In genomic region chr13:30363725-30364124, GRCh38 we compare ENCODE assay signal across 27 cellular contexts. TPM values are rescaled to one million over a fixed set of nuclear protein-coding genes. Genes with fewer than 3 reads are reported as not detected.
DNase-seq lines count a peak whose midpoint lies in the region; ATAC-seq, FAIRE-seq and TF ChIP-seq lines count a peak whose summit lies in the region.
"Had no signal": no experiment of that assay in that cellular context is flagged by ENCODE, and none has a peak within 500 bp of the region (broad histone marks: within the 10 kb centered on the region; RNA-seq: fewer than 3 reads in every experiment).

No MANE protein-coding gene starts in this region.

- 0 out of 2 replicates have a peak overlapping the region, but pooled peaks have one; percentile 51 for H2AFZ ChIP-seq in K562 (ENCODE audit: low read depth, low read length)

- BruUV-seq in K562 (replicated peaks; lab: Mats Ljungman, UMichigan) = no TSS peak

- H3K4me1 Mint-ChIP-seq in nephron = peaks cover 45% of the 10 kb centered on the region

- no peaks in the 10 kb centered on the region for H3K36me3 Mint-ChIP-seq in nephron (ENCODE audit: low read depth)
- H3K36me3 Mint-ChIP-seq: type B pancreatic cell had no signal

- H3K4me2 ChIP-seq in K562 (ENCODE audit: insufficient read depth, low read length) = peak overlapping the region; percentile 41

- no peaks in the 10 kb centered on the region for H3K79me2 ChIP-seq in K562 (ENCODE audit: control insufficient read depth, insufficient read depth, low read length)

- H3K27me3 ChIP-seq in heart right ventricle (no peaks in the 10 kb centered on the region), K562 (ENCODE audit: control insufficient read depth in 2 of 2, insufficient read depth in 2 of 2, low read length in 2 of 2) (no peaks in the 10 kb centered on the region; a peak in 1 of 5 replicates)

- TF ChIP-seq RAD21 in K562 (CRISPR knock-in tag; conservative IDR thresholded peaks at IDR 0.05 in 1 of 2, IDR thresholded peaks at IDR 0.05 in 1 of 2) = no peak

- peak overlapping the region in 6 of 10 donors; percentile 17 to 82 (median 70) for H3K27ac ChIP-seq in heart right ventricle
- H3K27ac ChIP-seq in K562 (ENCODE audit: extremely low read depth, low read depth, low read length) = peak overlapping the region; percentile 48; the same call in 1 of the 3 replicates
- H3K27ac ChIP-seq: WERI-Rb-1 had no signal

- TF ChIP-seq EP300 in K562 (IDR thresholded peaks at IDR 0.05; ENCODE audit: low read length) = peak; percentile 25

- H3K9me1 ChIP-seq in K562 (ENCODE audit: control insufficient read depth, insufficient read depth, low read length) = no peaks in the 10 kb centered on the region

- ATAC-seq in heart right ventricle = no peak
- ATAC-seq in K562 = peak; percentile 84
- no peak for ATAC-seq in HG03135 (IDR thresholded peaks at IDR 0.05; ENCODE audit: unreplicated experiment)
- no peak for ATAC-seq in HG02798 (IDR thresholded peaks at IDR 0.05; ENCODE audit: poor library complexity, unreplicated experiment)
- no peak for ATAC-seq in GM21390 (IDR thresholded peaks at IDR 0.05; ENCODE audit: unreplicated experiment)
- ATAC-seq in GM21737 (IDR thresholded peaks at IDR 0.05; ENCODE audit: unreplicated experiment) = no peak
- ATAC-seq: T-helper 17 cell had no signal

- POLR2A ChIA-PET in K562 (lab: Yijun Ruan, JAX) = no interaction called here

- H3K36me3 ChIP-seq in heart right ventricle (peaks cover 0 to 7% (median 0%) of the 10 kb centered on the region in 9 donors), K562 (ENCODE audit: control insufficient read depth, insufficient read depth, low read length) (no peaks in the 10 kb centered on the region)
- H3K36me3 ChIP-seq: WERI-Rb-1 had no signal

- H3K4me1 ChIP-seq in heart right ventricle (peaks cover 0 to 42% (median 31%) of the 10 kb centered on the region in 9 donors), K562 (replicated peaks in 1 of 2; ENCODE audit: control insufficient read depth in 2 of 2, insufficient read depth in 2 of 2, low read length in 2 of 2) (peaks cover 10 to 19% of the 10 kb centered on the region in 2 experiments)

- H3K27ac Mint-ChIP-seq in nephron = peak overlapping the region; percentile 46 to 89 (median 70)
- H3K27ac Mint-ChIP-seq: CD4-positive, alpha-beta T cell; stimulated activated naive CD8-positive, alpha-beta T cell treated with anti-CD3 and anti-CD28 coated beads, Interleukin-15, Interleukin-2, amounts not matched to agents 100 ng/mL and 50 ng/mL, for 24 hours; T-helper 17 cell; type B pancreatic cell had no signal

- no peak for DNase-seq in heart right ventricle
- no peak for DNase-seq in cardiac septum (ENCODE audit: low spot score)
- DNase-seq in K562 (ENCODE audit: extremely low read depth in 1 of 4, low spot score in 3 of 4) = peak; percentile 61 to 74 (median 65)
- DNase-seq: activated CD4-positive, alpha-beta T cell treated with anti-CD3 and anti-CD28 coated beads, Interleukin-2, amount 50 U/mL, for 48 hours; amniotic stem cell; CD4-positive, alpha-beta T cell; DMS79 treated with DMSO at 0.1 percent for 48 hours; effector memory CD4-positive, alpha-beta T cell; Kasumi-1; naive B cell; NCI-H1105 treated with DMSO at 0.1 percent for 48 hours; NCI-H2107; NCI-H524; posterior cingulate gyrus; T-helper 17 cell had no signal

- FAIRE-seq in K562 (lab: Jason Lieb, UNC) = peak; percentile 78
- FAIRE-seq: A204.1 had no signal

- intact Hi-C loops in heart right ventricle (cut with DNase I) = loop anchor here in 1 of 10 donors (5.0 kb wide), 2 partner anchors 34 to 99 kb away; no protein-coding TSS in a partner anchor
- intact Hi-C loops in cardiac septum (cut with DNase I) = no loop called here
- intact Hi-C loops in K562 (cut with micrococcal nuclease) = no loop called here

- H3K9me3 Mint-ChIP-seq in nephron = no peaks in the 10 kb centered on the region
- H3K9me3 Mint-ChIP-seq: CD4-positive, alpha-beta T cell; central memory CD8-positive, alpha-beta T cell; naive B cell; stimulated activated naive CD8-positive, alpha-beta T cell treated with anti-CD3 and anti-CD28 coated beads, Interleukin-15, Interleukin-2, amounts not matched to agents 100 ng/mL and 50 ng/mL, for 24 hours; type B pancreatic cell had no signal

- TF ChIP-seq CTCF in heart right ventricle (IDR thresholded peaks at IDR 0.05) (no peak), K562 (IDR thresholded peaks at IDR 0.05 in 2 of 3, conservative IDR thresholded peaks at IDR 0.05 in 1 of 3; ENCODE audit: insufficient read depth in 2 of 3, low read depth in 1 of 3, low read length in 3 of 3) (no peak), nephron (IDR thresholded peaks at IDR 0.05; ENCODE audit: unreplicated experiment in 3 of 3) (no peak)

- no peak overlapping the region for H3K4me3 Mint-ChIP-seq in nephron
- H3K4me3 Mint-ChIP-seq: CD4-positive, alpha-beta T cell; central memory CD8-positive, alpha-beta T cell; stimulated activated naive CD8-positive, alpha-beta T cell treated with anti-CD3 and anti-CD28 coated beads, Interleukin-15, Interleukin-2, amounts not matched to agents 100 ng/mL and 50 ng/mL, for 24 hours; T-helper 17 cell; type B pancreatic cell had no signal

- no peak overlapping the region; a peak in 2 of 4 replicates for H3K9ac ChIP-seq in K562 (ENCODE audit: insufficient read depth in 1 of 2, low read depth in 2 of 2, low read length in 2 of 2)

- H3K4me3 ChIP-seq in heart right ventricle (no peak overlapping the region), K562 (no peak overlapping the region)
- H3K4me3 ChIP-seq: lung had no signal

- H4K20me1 ChIP-seq in K562 (replicated peaks; ENCODE audit: control insufficient read depth, insufficient read depth, low read length) = no peaks in the 10 kb centered on the region

- H3K27me3 Mint-ChIP-seq in nephron (ENCODE audit: low read depth) = no peaks in the 10 kb centered on the region
- H3K27me3 Mint-ChIP-seq: CD4-positive, alpha-beta T cell; central memory CD8-positive, alpha-beta T cell; naive B cell; stimulated activated naive CD8-positive, alpha-beta T cell treated with anti-CD3 and anti-CD28 coated beads, Interleukin-15, Interleukin-2, amounts not matched to agents 100 ng/mL and 50 ng/mL, for 24 hours; T-helper 17 cell; type B pancreatic cell had no signal

- H3K9me3 ChIP-seq in heart right ventricle = no peaks in the 10 kb centered on the region
- no peaks in the 10 kb centered on the region for H3K9me3 ChIP-seq in K562 (replicated peaks; ENCODE audit: control insufficient read depth, insufficient read depth, low read depth, low read length)

- 79 to 83% methylated on average over 5 of the region's 5 CpGs for WGBS in heart right ventricle, 2 donors
- 3% methylated on average over 5 of the region's 5 CpGs for WGBS in K562 (ENCODE audit: insufficient coverage, low coverage, missing lambda C conversion rate)

- no peak for TF ChIP-seq POLR2A in K562 (conservative IDR thresholded peaks at IDR 0.05)

- CTCF ChIA-PET in K562 (lab: Yijun Ruan, JAX; ENCODE audit: low intra/inter-chr PET ratio) = no interaction called here

- in situ Hi-C loops in K562 (cut with MboI) = no loop called here

TF ChIP-seq in K562, 482 proteins besides CTCF, POLR2A, EP300 and RAD21 (continues in another document):
- peak; percentile 54 for TF ChIP-seq CBFA2T2 (conservative IDR thresholded peaks at IDR 0.05)
- TF ChIP-seq MEF2A (IDR thresholded peaks at IDR 0.05; ENCODE audit: control insufficient read depth, low read depth, low read length) = peak; percentile 92
- peak; percentile 82 for TF ChIP-seq EHMT2 (IDR thresholded peaks at IDR 0.05)
- TF ChIP-seq POLR2B (IDR thresholded peaks at IDR 0.05; ENCODE audit: low read depth, partially characterized antibody) = no peak

RNA-seq across cellular contexts. Expression of gene KATNAL1, which starts 56.4 kb away (rescaled TPM):
- total RNA-seq in heart right ventricle (10 to 100 TPM; 36.0 to 61.9 (median 53.3) TPM), cardiac septum (95.3 TPM), K562 (2014; rRNA removed) (2.2 and 3.5 TPM in 2 replicates), K562 (2014; rRNA removed; fragmentation: Illumina TruSeq; extraction: Trizol) (8.2 and 9.7 TPM in 2 replicates), K562 (2015; rRNA removed; fragmentation: Illumina TruSeq; extraction: Trizol) (6.0 and 6.3 TPM in 2 replicates), K562 (2021) (6.3 and 6.4 TPM in 2 replicates)
- polyA plus RNA-seq in heart right ventricle (1 to 10 TPM; 5.1 to 5.9 TPM), K562 (2011; rRNA removed) (4.9 and 6.7 TPM in 2 replicates), K562 (2014; fragmentation: Illumina TruSeq; extraction: Trizol) (4.6 and 5.5 TPM in 2 replicates), K562 (2014; fragmentation: Nextera tagmentation; extraction: Ambion mirVana) (1 to 10 TPM; 2.7 to 3.0 TPM), K562 (2014; rRNA removed) (2.4 and 2.5 TPM in 2 replicates)
- 12.1 and 24.1 TPM in 2 replicates for total RNA-seq in K562 (2011; cell fraction: chromatin; rRNA removed; ENCODE audit: low replicate concordance)
- total RNA-seq in K562 (2011; cell fraction: nucleolus; rRNA removed) = 4.2 and 5.1 TPM in 2 replicates
- total RNA-seq in K562 (2011; cell fraction: nucleoplasm; rRNA removed) = 14.5 and 20.1 TPM in 2 replicates
- 1.5 and 3.0 TPM in 2 replicates for polyA plus RNA-seq in K562 (2011; cell fraction: cytosol; rRNA removed)
- polyA plus RNA-seq in K562 (2011; cell fraction: nucleus; rRNA removed) = 4.2 and 4.8 TPM in 2 replicates
- 2.9 and 4.4 TPM in 2 replicates for polyA plus RNA-seq in K562 (2012)
- polyA minus RNA-seq in K562 (2011; rRNA and poly(A)+ RNA removed) = 11.7 and 16.3 TPM in 2 replicates
- 2.2 and 4.9 TPM in 2 replicates for polyA minus RNA-seq in K562 (2011; cell fraction: cytosol; rRNA and poly(A)+ RNA removed)
- polyA minus RNA-seq in K562 (2011; cell fraction: nucleus; rRNA and poly(A)+ RNA removed) = 5.4 and 11.6 TPM in 2 replicates

RNA-seq across cellular contexts. Expression of gene UBE2L5, which starts 58.6 kb away (rescaled TPM):
- total RNA-seq in heart right ventricle (under 1 TPM in 1 of 10 donors, not detected in 9; 0.42 TPM), cardiac septum (not detected), K562 (2014; rRNA removed) (not detected in 2 replicates), K562 (2014; rRNA removed; fragmentation: Illumina TruSeq; extraction: Trizol) (not detected in 2 replicates), K562 (2015; rRNA removed; fragmentation: Illumina TruSeq; extraction: Trizol) (not detected in 2 replicates), K562 (2021) (not detected in 2 replicates)
- polyA plus RNA-seq in heart right ventricle (under 1 TPM in 1 of 2 donors, not detected in 1; 0.04 TPM), K562 (2011; rRNA removed) (1.4 and 1.5 TPM in 2 replicates), K562 (2014; fragmentation: Illumina TruSeq; extraction: Trizol) (0.86 TPM in 1 of 2 replicates, not detected in the other), K562 (2014; fragmentation: Nextera tagmentation; extraction: Ambion mirVana) (under 1 TPM in 1 of 2 experiments, not detected in 1; 0.22 TPM), K562 (2014; rRNA removed) (not detected in 2 replicates)
- not detected in 2 replicates for total RNA-seq in K562 (2011; cell fraction: chromatin; rRNA removed; ENCODE audit: low replicate concordance)
- total RNA-seq in K562 (2011; cell fraction: nucleolus; rRNA removed) = not detected in 2 replicates
- not detected in 2 replicates for total RNA-seq in K562 (2011; cell fraction: nucleoplasm; rRNA removed)
- polyA plus RNA-seq in K562 (2011; cell fraction: cytosol; rRNA removed) = 0.33 TPM in 1 of 2 replicates, not detected in the other
- 0.35 TPM in 1 of 2 replicates, not detected in the other for polyA plus RNA-seq in K562 (2011; cell fraction: nucleus; rRNA removed)
- polyA plus RNA-seq in K562 (2012) = 0.62 and 7.2 TPM in 2 replicates
- polyA minus RNA-seq in K562 (2011; rRNA and poly(A)+ RNA removed) = 0.45 and 1.9 TPM in 2 replicates
- polyA minus RNA-seq in K562 (2011; cell fraction: cytosol; rRNA and poly(A)+ RNA removed) = not detected in 2 replicates
- not detected in 2 replicates for polyA minus RNA-seq in K562 (2011; cell fraction: nucleus; rRNA and poly(A)+ RNA removed)
- total RNA-seq: lung, Right ventricle myocardium inferior, T-helper 17 cell had no signal

Comparison
In these comparisons a context has a peak if more than half of its experiments do, and no peak if none do; other contexts are left out.
1. DNase-seq: peak in K562 (4 of 4); none in heart right ventricle (0 of 2) and cardiac septum (single experiment).